ENCODE assay signal across 8 cellular contexts in genomic region chr17:7295230-7296180, GRCh38. TPM values are rescaled to one million over a fixed set of nuclear protein-coding genes. Genes with fewer than 3 reads are reported as not detected.
DNase-seq lines count a peak whose midpoint lies in the region; ATAC-seq and TF ChIP-seq lines count a peak whose summit lies in the region.

No MANE protein-coding gene starts in this region.

- no peak overlapping the region for H3K27ac Mint-ChIP-seq in MCF 10A (ENCODE audit: low read depth, unreplicated experiment)
- peak overlapping the region in 6 of 9 donors; percentile 32 to 85 (median 50) for H3K27ac Mint-ChIP-seq in naive thymus-derived CD4-positive, alpha-beta T cell

- no peak for ATAC-seq in naive thymus-derived CD4-positive, alpha-beta T cell

- no peaks in the 10 kb centered on the region for H3K36me3 ChIP-seq in H7 (replicated peaks; ENCODE audit: control insufficient read depth, insufficient read depth, low read length)
- no peaks in the 10 kb centered on the region for H3K36me3 ChIP-seq in naive thymus-derived CD4-positive, alpha-beta T cell (ENCODE audit: control insufficient read depth in 2 of 3, insufficient read depth in 3 of 3, low read length in 3 of 3)

- no peak overlapping the region for H3K27ac ChIP-seq in naive thymus-derived CD4-positive, alpha-beta T cell (ENCODE audit: low read depth, low read length)

- H3K4me3 Mint-ChIP-seq in MCF 10A (ENCODE audit: unreplicated experiment): peak overlapping the region; percentile 63
- H3K4me3 Mint-ChIP-seq in naive thymus-derived CD4-positive, alpha-beta T cell: peak overlapping the region; percentile 74 to 91 (median 84)

- H3K27me3 ChIP-seq in H7 (ENCODE audit: control insufficient read depth, insufficient read depth, low read length): peaks cover 43% of the 10 kb centered on the region
- H3K27me3 ChIP-seq in naive thymus-derived CD4-positive, alpha-beta T cell (ENCODE audit: control insufficient read depth in 2 of 2, insufficient read depth in 2 of 2, low read length in 2 of 2): no peaks in the 10 kb centered on the region

- H3K4me1 Mint-ChIP-seq in MCF 10A (ENCODE audit: insufficient read depth, unreplicated experiment): peaks cover 17% of the 10 kb centered on the region
- peaks cover 6 to 30% (median 25%) of the 10 kb centered on the region in 7 donors for H3K4me1 Mint-ChIP-seq in naive thymus-derived CD4-positive, alpha-beta T cell

- H3K4me3 ChIP-seq in AG09309 (ENCODE audit: control insufficient read depth, low read depth, low read length) (peak overlapping the region; percentile 21; the same call in 1 of the 2 replicates), H7 (ENCODE audit: insufficient read depth, low read depth, low read length) (peak overlapping the region; percentile 53; the same call in 1 of the 2 replicates)
- peak overlapping the region; percentile 37 for H3K4me3 ChIP-seq in naive thymus-derived CD4-positive, alpha-beta T cell (ENCODE audit: low read length)

- no peaks in the 10 kb centered on the region for H3K9me3 ChIP-seq in naive thymus-derived CD4-positive, alpha-beta T cell (ENCODE audit: control insufficient read depth in 2 of 3, low read length in 3 of 3)

- POLR2A ChIA-PET in MCF 10A (lab: Yijun Ruan, JAX): interaction anchor here (0.9 to 2.1 kb wide), 7 partner anchors 10 to 75 kb away, joined by 3 to 37 read pairs (median 4); partner anchors contain the start of genes GABARAP and SLC2A4
- POLR2A ChIA-PET in naive thymus-derived CD4-positive, alpha-beta T cell (lab: Charles Lee): interaction anchor here (0.6 to 2.1 kb wide), 10 partner anchors 11 to 92 kb away, joined by 3 to 13 read pairs (median 4); partner anchors contain the start of genes CLDN7, NEURL4 and SLC2A4

- H3K36me3 Mint-ChIP-seq in MCF 10A (ENCODE audit: insufficient read depth, unreplicated experiment): peaks cover 10% of the 10 kb centered on the region
- H3K36me3 Mint-ChIP-seq in naive thymus-derived CD4-positive, alpha-beta T cell: no peaks in the 10 kb centered on the region

- BruUV-seq in MCF 10A (replicated peaks; lab: Mats Ljungman, UMichigan): no TSS peak

- intact Hi-C loops in MCF 10A (cut with micrococcal nuclease): loop anchor here (1.0 to 5.0 kb wide), 3 partner anchors 15 to 248 kb away; no protein-coding TSS in a partner anchor
- intact Hi-C loops in naive thymus-derived CD4-positive, alpha-beta T cell (cut with micrococcal nuclease): loop anchor here (1.0 kb wide), 5 partner anchors 12 to 250 kb away; partner anchors contain the start of genes EIF5A (in 1 of the 2) and ELP5 (in 1 of the 2)

- TF ChIP-seq CTCF in AG09309 (IDR thresholded peaks at IDR 0.05; ENCODE audit: control insufficient read depth, insufficient read depth, low read depth, low read length, missing control alignments): no peak
- no peak for TF ChIP-seq CTCF in MCF 10A (IDR thresholded peaks at IDR 0.05; ENCODE audit: unreplicated experiment)

- no peaks in the 10 kb centered on the region for H3K9me3 Mint-ChIP-seq in MCF 10A (ENCODE audit: unreplicated experiment)
- no peaks in the 10 kb centered on the region for H3K9me3 Mint-ChIP-seq in naive thymus-derived CD4-positive, alpha-beta T cell

- H3K27me3 Mint-ChIP-seq in MCF 10A (ENCODE audit: insufficient read depth, unreplicated experiment): no peaks in the 10 kb centered on the region
- H3K27me3 Mint-ChIP-seq in naive thymus-derived CD4-positive, alpha-beta T cell: peaks cover 4 to 55% (median 18%) of the 10 kb centered on the region in 5 donors

- DNase-seq in AG09309 (ENCODE audit: low read depth) (no peak), H7 (no peak), MCF 10A (ENCODE audit: unreplicated experiment) (no peak), SW 1271 (lab: John Stamatoyannopoulos, UW) (no peak), dermis blood vessel endothelial cell (no peak), GOT3 (lab: John Stamatoyannopoulos, UW) (no peak), GDM1 (lab: John Stamatoyannopoulos, UW) (no peak)
- no peak for DNase-seq in naive thymus-derived CD4-positive, alpha-beta T cell

- peaks cover 12 to 26% of the 10 kb centered on the region in 2 donors for H3K4me1 ChIP-seq in naive thymus-derived CD4-positive, alpha-beta T cell (ENCODE audit: control insufficient read depth in 2 of 2, insufficient read depth in 2 of 2, low read length in 2 of 2)

- CTCF ChIA-PET in MCF 10A (lab: Yijun Ruan, JAX): interaction anchor here (0.6 to 2.9 kb wide), 15 partner anchors 10 to 376 kb away, joined by 3 to 65 read pairs (median 5); partner anchors contain the start of genes GABARAP and SLC2A4
- CTCF ChIA-PET in naive thymus-derived CD4-positive, alpha-beta T cell (lab: Charles Lee): interaction anchor here (0.6 to 2.2 kb wide), 15 partner anchors 10 to 597 kb away, joined by 3 to 33 read pairs (median 4); partner anchors contain the start of genes ACADVL, DLG4, DVL2 and NEURL4

RNA-seq across cellular contexts. Expression of gene YBX2, which starts 1.1 kb away (rescaled TPM):
- total RNA-seq in H7 (2014; rRNA removed; shearing (Covaris generic)): 12.2 and 21.8 TPM in 2 replicates
- total RNA-seq in MCF 10A (2022): 0.40 and 0.44 TPM in 2 replicates
- total RNA-seq in naive thymus-derived CD4-positive, alpha-beta T cell: under 1 TPM in 3 of 5 experiments, not detected in 2; 0.27 to 0.64 (median 0.40) TPM
- not detected for polyA plus RNA-seq in naive thymus-derived CD4-positive, alpha-beta T cell
- 0.17 TPM in 1 of 2 replicates, not detected in the other for total RNA-seq in dermis blood vessel endothelial cell

RNA-seq across cellular contexts. Expression of gene EIF5A, which starts 11.9 kb away (rescaled TPM):
- total RNA-seq in H7 (2014; rRNA removed; shearing (Covaris generic)): 865 and 1,116 TPM in 2 replicates
- total RNA-seq in MCF 10A (2022) (1,142 and 1,190 TPM in 2 replicates), dermis blood vessel endothelial cell (416 and 525 TPM in 2 replicates)
- total RNA-seq in naive thymus-derived CD4-positive, alpha-beta T cell: 100 to 1,000 TPM; 237 to 666 (median 453) TPM
- polyA plus RNA-seq in naive thymus-derived CD4-positive, alpha-beta T cell: 100 to 1,000 TPM; 158 to 558 TPM

RNA-seq across cellular contexts. Expression of gene SLC2A4, which starts 14.0 kb away (rescaled TPM):
- total RNA-seq in H7 (2014; rRNA removed; shearing (Covaris generic)): 3.8 and 6.6 TPM in 2 replicates
- total RNA-seq in MCF 10A (2022) (not detected in 2 replicates), dermis blood vessel endothelial cell (0.28 and 0.34 TPM in 2 replicates)
- not detected for total RNA-seq in naive thymus-derived CD4-positive, alpha-beta T cell
- not detected for polyA plus RNA-seq in naive thymus-derived CD4-positive, alpha-beta T cell

RNA-seq across cellular contexts. Expression of gene GPS2, which starts 19.7 kb away (rescaled TPM):
- 52.8 and 60.2 TPM in 2 replicates for total RNA-seq in H7 (2014; rRNA removed; shearing (Covaris generic))
- total RNA-seq in MCF 10A (2022): 29.4 and 49.8 TPM in 2 replicates
- 100 to 1,000 TPM in 3 of 5 experiments, 10 to 100 TPM in 2; 72.6 to 145 (median 107) TPM for total RNA-seq in naive thymus-derived CD4-positive, alpha-beta T cell
- 100 to 1,000 TPM in 1 of 2 donors, 10 to 100 TPM in 1; 80.1 to 134 TPM for polyA plus RNA-seq in naive thymus-derived CD4-positive, alpha-beta T cell
- 45.2 and 45.6 TPM in 2 replicates for total RNA-seq in dermis blood vessel endothelial cell

RNA-seq across cellular contexts. Expression of gene CLDN7, which starts 33.2 kb away (rescaled TPM):
- total RNA-seq in H7 (2014; rRNA removed; shearing (Covaris generic)): 30.8 and 40.8 TPM in 2 replicates
- 20.8 and 23.9 TPM in 2 replicates for total RNA-seq in MCF 10A (2022)
- total RNA-seq in naive thymus-derived CD4-positive, alpha-beta T cell: 1 to 10 TPM in 2 of 5 experiments, under 1 TPM in 3; 0.29 to 3.8 (median 0.81) TPM
- polyA plus RNA-seq in naive thymus-derived CD4-positive, alpha-beta T cell: 1 to 10 TPM; 1.7 to 2.9 TPM
- total RNA-seq in dermis blood vessel endothelial cell: 2.4 and 5.3 TPM in 2 replicates
